Comparison of ENCODE assay signal across 41 cellular contexts in the genomic region with DNA sequence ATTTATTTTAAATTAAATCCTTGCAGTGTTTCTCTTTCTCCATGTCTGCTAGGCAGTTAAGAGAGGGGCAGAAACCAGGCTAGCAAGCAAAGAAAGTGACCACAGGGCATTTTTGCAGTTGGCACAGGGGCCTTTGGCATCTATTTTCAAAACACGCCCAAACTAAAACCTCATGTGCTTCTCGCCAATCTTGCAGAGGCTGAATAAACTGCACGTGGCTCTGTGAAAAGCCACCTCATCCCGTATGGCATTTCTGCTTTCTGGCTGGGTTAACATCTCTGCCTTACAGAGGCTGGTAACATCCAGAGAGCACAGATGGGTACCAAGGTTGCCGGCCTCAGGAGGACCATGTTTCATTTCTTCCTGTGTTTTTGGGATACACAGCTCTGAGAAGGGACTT. TPM values are rescaled to one million over a fixed set of nuclear protein-coding genes. Genes with fewer than 3 reads are reported as not detected.
DNase-seq lines count a peak whose midpoint lies in the region; ATAC-seq, FAIRE-seq and TF ChIP-seq lines count a peak whose summit lies in the region.
"Had no signal": no experiment of that assay in that cellular context is flagged by ENCODE, and none has a peak within 500 bp of the region (broad histone marks: within the 10 kb centered on the region; RNA-seq: fewer than 3 reads in every experiment).

No MANE protein-coding gene starts in this region.

- H3K27me3 Mint-ChIP-seq in activated CD8-positive, alpha-beta T cell treated with anti-CD3 and anti-CD28 coated beads for 36 hours = no peaks in the 10 kb centered on the region
- no peaks in the 10 kb centered on the region for H3K27me3 Mint-ChIP-seq in activated CD8-positive, alpha-beta T cell treated with anti-CD3 and anti-CD28 coated beads, Interleukin-2, amount 10 ng/mL, durations not matched to agents 7 days and 5 days (ENCODE audit: low read depth)
- no peaks in the 10 kb centered on the region for H3K27me3 Mint-ChIP-seq in naive thymus-derived CD4-positive, alpha-beta T cell
- H3K27me3 Mint-ChIP-seq: natural killer cell treated with Interleukin-12 subunit alpha and Interleukin-12 subunit beta and Interleukin-15 and Interleukin-18, amount 100 ng/mL, for 72 hours; stimulated activated memory B cell treated with anti-CD40 and anti-IgM and Interleukin-4, amounts not matched to agents 10 μg/mL and 1 μg/mL and 100 μg/mL, for 72 hours had no signal

- no peaks in the 10 kb centered on the region for H3K9me3 Mint-ChIP-seq in activated CD8-positive, alpha-beta T cell treated with anti-CD3 and anti-CD28 coated beads for 36 hours
- H3K9me3 Mint-ChIP-seq in activated CD8-positive, alpha-beta T cell treated with anti-CD3 and anti-CD28 coated beads, Interleukin-2, amount 10 ng/mL, durations not matched to agents 7 days and 5 days (ENCODE audit: insufficient read depth) = no peaks in the 10 kb centered on the region
- peaks cover 0 to 6% (median 0%) of the 10 kb centered on the region in 11 donors for H3K9me3 Mint-ChIP-seq in naive thymus-derived CD4-positive, alpha-beta T cell
- H3K9me3 Mint-ChIP-seq: CD14-positive monocyte; natural killer cell treated with Interleukin-12 subunit alpha and Interleukin-12 subunit beta and Interleukin-15 and Interleukin-18, amount 100 ng/mL, for 72 hours; T-helper 1 cell treated with Interleukin-12 subunit alpha and Interleukin-12 subunit beta and Interleukin-4 antibody, amounts not matched to agents 30 μg/mL and 1 μg/mL, for 36 hours had no signal

- CTCF ChIA-PET in activated CD8-positive, alpha-beta T cell treated with anti-CD3 and anti-CD28 coated beads for 36 hours (lab: Charles Lee) = interaction anchor here (2.0 kb wide), 1 partner anchor 9 kb away, joined by 11 read pairs; no protein-coding TSS in a partner anchor
- CTCF ChIA-PET in activated CD8-positive, alpha-beta T cell treated with anti-CD3 and anti-CD28 coated beads, Interleukin-2, amount 10 ng/mL, durations not matched to agents 7 days and 5 days (lab: Charles Lee) = interaction anchor here (0.9 to 1.6 kb wide), 3 partner anchors 9 to 230 kb away, joined by 3 to 9 read pairs (median 4); no protein-coding TSS in a partner anchor
- CTCF ChIA-PET in naive thymus-derived CD4-positive, alpha-beta T cell (lab: Charles Lee) = interaction anchor here (0.9 to 1.5 kb wide), 3 partner anchors 8 to 444 kb away, joined by 3 to 8 read pairs (median 5); no protein-coding TSS in a partner anchor

- H2AFZ ChIP-seq in GM23248 = no peak overlapping the region
- H2AFZ ChIP-seq: PC-9 had no signal

- in situ Hi-C loops in GM23248 (cut with MboI) = no loop called here

- H3K4me1 Mint-ChIP-seq in activated CD8-positive, alpha-beta T cell treated with anti-CD3 and anti-CD28 coated beads for 36 hours (ENCODE audit: low read depth) = peaks cover 75% of the 10 kb centered on the region
- H3K4me1 Mint-ChIP-seq in activated CD8-positive, alpha-beta T cell treated with anti-CD3 and anti-CD28 coated beads, Interleukin-2, amount 10 ng/mL, durations not matched to agents 7 days and 5 days (ENCODE audit: low read depth) = peaks cover 71% of the 10 kb centered on the region
- H3K4me1 Mint-ChIP-seq in naive thymus-derived CD4-positive, alpha-beta T cell = peaks cover 37 to 74% (median 71%) of the 10 kb centered on the region in 7 donors

- H3K27me3 ChIP-seq in GM23248 (replicated peaks; ENCODE audit: insufficient read depth) = peaks cover 8% of the 10 kb centered on the region; the same call in 1 of the 2 replicates
- no peaks in the 10 kb centered on the region for H3K27me3 ChIP-seq in naive thymus-derived CD4-positive, alpha-beta T cell (ENCODE audit: control insufficient read depth in 2 of 2, insufficient read depth in 2 of 2, low read length in 2 of 2)
- H3K27me3 ChIP-seq: colonic mucosa, foreskin keratinocyte, uterus had no signal

- no peaks in the 10 kb centered on the region for H3F3A ChIP-seq in GM23248 (ENCODE audit: insufficient read depth)

- no peak overlapping the region for H3K4me3 ChIP-seq in GM23248
- no peak overlapping the region for H3K4me3 ChIP-seq in naive thymus-derived CD4-positive, alpha-beta T cell (ENCODE audit: low read length)
- H3K4me3 ChIP-seq: colonic mucosa, HAP-1, PC-9, thoracic aorta, uterus had no signal

- H4K20me1 ChIP-seq in GM23248 (ENCODE audit: insufficient read depth) = no peaks in the 10 kb centered on the region

- H3K36me3 Mint-ChIP-seq in activated CD8-positive, alpha-beta T cell treated with anti-CD3 and anti-CD28 coated beads for 36 hours (ENCODE audit: low read depth) = peaks cover 74% of the 10 kb centered on the region
- peaks cover 78% of the 10 kb centered on the region for H3K36me3 Mint-ChIP-seq in activated CD8-positive, alpha-beta T cell treated with anti-CD3 and anti-CD28 coated beads, Interleukin-2, amount 10 ng/mL, durations not matched to agents 7 days and 5 days (ENCODE audit: low read depth)
- H3K36me3 Mint-ChIP-seq in naive thymus-derived CD4-positive, alpha-beta T cell = peaks cover 10 to 58% (median 42%) of the 10 kb centered on the region in 5 donors
- H3K36me3 Mint-ChIP-seq: CD14-positive monocyte had no signal

- no peaks in the 10 kb centered on the region for H3K4me1 ChIP-seq in GM23248 (ENCODE audit: insufficient read depth)
- H3K4me1 ChIP-seq in naive thymus-derived CD4-positive, alpha-beta T cell (ENCODE audit: control insufficient read depth in 2 of 2, insufficient read depth in 2 of 2, low read length in 2 of 2) = peaks cover 23 to 28% of the 10 kb centered on the region in 2 donors
- H3K4me1 ChIP-seq: colonic mucosa, uterus had no signal

- intact Hi-C loops in activated CD8-positive, alpha-beta T cell treated with anti-CD3 and anti-CD28 coated beads for 36 hours (cut with micrococcal nuclease) = loop anchor here (10.0 kb wide), 1 partner anchor 226 kb away; no protein-coding TSS in a partner anchor
- intact Hi-C loops in naive thymus-derived CD4-positive, alpha-beta T cell (cut with micrococcal nuclease) = no loop called here

- no peaks in the 10 kb centered on the region for H3K79me2 ChIP-seq in GM23248 (ENCODE audit: insufficient read depth)

- no peak overlapping the region for H3K9ac ChIP-seq in GM23248

- POLR2A ChIA-PET in activated CD8-positive, alpha-beta T cell treated with anti-CD3 and anti-CD28 coated beads for 36 hours (lab: Charles Lee) = no interaction called here
- POLR2A ChIA-PET in activated CD8-positive, alpha-beta T cell treated with anti-CD3 and anti-CD28 coated beads, Interleukin-2, amount 10 ng/mL, durations not matched to agents 7 days and 5 days (lab: Charles Lee) = no interaction called here
- POLR2A ChIA-PET in naive thymus-derived CD4-positive, alpha-beta T cell (lab: Charles Lee) = interaction anchor here (0.6 kb wide), 1 partner anchor 16 kb away, joined by 3 read pairs; no protein-coding TSS in a partner anchor

- TF ChIP-seq POLR2A in GM12891 (IDR thresholded peaks at IDR 0.05; ENCODE audit: low read depth, low read length) = no peak

- no peak for TF ChIP-seq CTCF in activated CD8-positive, alpha-beta T cell treated with anti-CD3 and anti-CD28 coated beads for 36 hours (IDR thresholded peaks at IDR 0.05)

- H3K9me3 ChIP-seq in GM23248 (ENCODE audit: low read depth) = no peaks in the 10 kb centered on the region
- no peaks in the 10 kb centered on the region for H3K9me3 ChIP-seq in naive thymus-derived CD4-positive, alpha-beta T cell (ENCODE audit: control insufficient read depth in 2 of 3, low read length in 3 of 3)
- H3K9me3 ChIP-seq: colonic mucosa, HAP-1, thoracic aorta, uterus had no signal

- H3K27ac ChIP-seq in GM23248 = no peak overlapping the region
- H3K27ac ChIP-seq in naive thymus-derived CD4-positive, alpha-beta T cell (ENCODE audit: low read depth, low read length) = no peak overlapping the region
- H3K27ac ChIP-seq: colonic mucosa, foreskin keratinocyte, PC-9, thoracic aorta, uterus had no signal

- H3K4me3 Mint-ChIP-seq in activated CD8-positive, alpha-beta T cell treated with anti-CD3 and anti-CD28 coated beads for 36 hours = no peak overlapping the region
- H3K4me3 Mint-ChIP-seq in activated CD8-positive, alpha-beta T cell treated with anti-CD3 and anti-CD28 coated beads, Interleukin-2, amount 10 ng/mL, durations not matched to agents 7 days and 5 days = no peak overlapping the region
- no peak overlapping the region for H3K4me3 Mint-ChIP-seq in naive thymus-derived CD4-positive, alpha-beta T cell
- H3K4me3 Mint-ChIP-seq: CD14-positive monocyte; natural killer cell treated with Interleukin-12 subunit alpha and Interleukin-12 subunit beta and Interleukin-15 and Interleukin-18, amount 100 ng/mL, for 72 hours; stimulated activated memory B cell treated with anti-CD40 and anti-IgM and Interleukin-4, amounts not matched to agents 10 μg/mL and 1 μg/mL and 100 μg/mL, for 72 hours; T-helper 1 cell treated with Interleukin-12 subunit alpha and Interleukin-12 subunit beta and Interleukin-4 antibody, amounts not matched to agents 30 μg/mL and 1 μg/mL, for 36 hours had no signal

- no peaks in the 10 kb centered on the region for H3K9me2 ChIP-seq in GM23248 (ENCODE audit: insufficient read depth)

- peak overlapping the region; percentile 59 for H3K27ac Mint-ChIP-seq in activated CD8-positive, alpha-beta T cell treated with anti-CD3 and anti-CD28 coated beads for 36 hours
- H3K27ac Mint-ChIP-seq in activated CD8-positive, alpha-beta T cell treated with anti-CD3 and anti-CD28 coated beads, Interleukin-2, amount 10 ng/mL, durations not matched to agents 7 days and 5 days = no peak overlapping the region
- H3K27ac Mint-ChIP-seq in naive thymus-derived CD4-positive, alpha-beta T cell = peak overlapping the region in 8 of 9 donors; percentile 46 to 90 (median 80)
- H3K27ac Mint-ChIP-seq: natural killer cell treated with Interleukin-12 subunit alpha and Interleukin-12 subunit beta and Interleukin-15 and Interleukin-18, amount 100 ng/mL, for 72 hours; stimulated activated memory B cell treated with anti-CD40 and anti-IgM and Interleukin-4, amounts not matched to agents 10 μg/mL and 1 μg/mL and 100 μg/mL, for 72 hours; T-helper 1 cell treated with Interleukin-12 subunit alpha and Interleukin-12 subunit beta and Interleukin-4 antibody, amounts not matched to agents 30 μg/mL and 1 μg/mL, for 36 hours had no signal

- no peak overlapping the region for H3K4me2 ChIP-seq in GM23248 (ENCODE audit: unreplicated experiment)
- H3K4me2 ChIP-seq: PC-9 had no signal

- DNase-seq in activated CD8-positive, alpha-beta T cell treated with anti-CD3 and anti-CD28 coated beads for 36 hours = no peak
- no peak for DNase-seq in activated CD8-positive, alpha-beta T cell treated with anti-CD3 and anti-CD28 coated beads, Interleukin-2, amount 10 ng/mL, durations not matched to agents 7 days and 5 days
- DNase-seq in GM23248 (peak; percentile 40), astrocyte of the hippocampus (ENCODE audit: low read depth, low spot score) (peak; percentile 51), EL (no peak), GM12891 (ENCODE audit: insufficient read length, low spot score) (no peak)
- DNase-seq in naive thymus-derived CD4-positive, alpha-beta T cell = no peak
- DNase-seq: 8988T; activated CD4-positive, alpha-beta T cell treated with anti-CD3 and anti-CD28 coated beads for 1 hour; activated gamma-delta T cell; activated T-cell treated with anti-CD3 and anti-CD28 coated beads for 4 hours; aorta; Calu3; colonic mucosa; DMS79; effector CD8-positive, alpha-beta T cell; foreskin keratinocyte; GDM1; Kasumi-1; midbrain; NCI-H1048; NCI-H2107; NCI-H345; PC-9; Right ventricle myocardium superior; stimulated activated CD4-positive, alpha-beta T cell treated with anti-CD3 and anti-CD28 coated beads, Interleukin-15, amount 100 ng/mL, for 24 hours; uterus had no signal

- whole genome bisulfite sequencing in GM23248 (ENCODE audit: low coverage in 1 of 2, low lambda C conversion rate in 2 of 2, missing lambda C conversion rate in 2 of 2), 2 experiments = 21 to 28% methylated on average over 5 of the region's 5 CpGs

- no peaks in the 10 kb centered on the region for H3K36me3 ChIP-seq in GM23248 (ENCODE audit: low read depth)
- H3K36me3 ChIP-seq in naive thymus-derived CD4-positive, alpha-beta T cell (ENCODE audit: control insufficient read depth in 2 of 3, insufficient read depth in 3 of 3, low read length in 3 of 3) = peaks cover 0 to 52% (median 12%) of the 10 kb centered on the region in 3 experiments
- H3K36me3 ChIP-seq: colonic mucosa, HAP-1, thoracic aorta, uterus had no signal

- no peak for ATAC-seq in activated CD8-positive, alpha-beta T cell treated with anti-CD3 and anti-CD28 coated beads for 36 hours
- ATAC-seq in activated CD8-positive, alpha-beta T cell treated with anti-CD3 and anti-CD28 coated beads, Interleukin-2, amount 10 ng/mL, durations not matched to agents 7 days and 5 days = no peak
- ATAC-seq in naive thymus-derived CD4-positive, alpha-beta T cell = no peak
- ATAC-seq in HG02642 (IDR thresholded peaks at IDR 0.05; ENCODE audit: poor library complexity, unreplicated experiment) = no peak
- ATAC-seq: foreskin keratinocyte; natural killer cell treated with Interleukin-12 subunit alpha and Interleukin-12 subunit beta and Interleukin-15 and Interleukin-18, amount 100 ng/mL, for 72 hours; SK-N-SH treated with all-trans-retinoic acid at 6 μM for 48 hours; stimulated activated memory B cell treated with anti-CD40 and anti-IgM and Interleukin-4, amounts not matched to agents 10 μg/mL and 1 μg/mL and 100 μg/mL, for 72 hours had no signal

- no peak for FAIRE-seq in GM12891 (lab: Jason Lieb, UNC)

RNA-seq across cellular contexts. Expression of gene GJA10, which starts 54.6 kb away (rescaled TPM):
- not detected for total RNA-seq in activated CD8-positive, alpha-beta T cell treated with anti-CD3 and anti-CD28 coated beads for 36 hours
- not detected for total RNA-seq in activated CD8-positive, alpha-beta T cell treated with anti-CD3 and anti-CD28 coated beads, Interleukin-2, amount 10 ng/mL, durations not matched to agents 7 days and 5 days
- not detected in 2 replicates for total RNA-seq in GM23248 (2014; rRNA removed; shearing (Covaris generic))
- not detected in 2 replicates for polyA plus RNA-seq in GM23248 (2016; fragmentation: Nextera tagmentation; extraction: Ambion mirVana)
- under 1 TPM in 1 of 5 experiments, not detected in 4; 0.15 TPM for total RNA-seq in naive thymus-derived CD4-positive, alpha-beta T cell
- not detected for polyA plus RNA-seq in naive thymus-derived CD4-positive, alpha-beta T cell
- polyA plus RNA-seq in GM12891 (2012; ENCODE audit: low read depth, missing spikeins) = not detected
- total RNA-seq: aorta; Calu3; cardiac septum; colonic mucosa; epithelial cell of proximal tubule; foreskin keratinocyte; kidney epithelial cell; lower leg skin; natural killer cell treated with Interleukin-12 subunit alpha and Interleukin-12 subunit beta and Interleukin-15 and Interleukin-18, amount 100 ng/mL, for 72 hours; omental fat pad; PC-9; pulmonary artery endothelial cell; Right ventricle myocardium superior; thoracic aorta; uterus had no signal
- polyA plus RNA-seq: aorta, CD14-positive monocyte, foreskin keratinocyte had no signal

Comparison
In these comparisons a context has a peak if more than half of its experiments do, and no peak if none do; other contexts are left out.
1. DNase-seq: peak in GM23248 (single experiment) and astrocyte of the hippocampus (single experiment); none in activated CD8-positive, alpha-beta T cell treated with anti-CD3 and anti-CD28 coated beads for 36 hours (single experiment), activated CD8-positive, alpha-beta T cell treated with anti-CD3 and anti-CD28 coated beads, Interleukin-2, amount 10 ng/mL, durations not matched to agents 7 days and 5 days (single experiment), naive thymus-derived CD4-positive, alpha-beta T cell (0 of 9), EL (single experiment) and GM12891 (single experiment).